Comparison of ENCODE assay signal across 8 cellular contexts in the genomic region with DNA sequence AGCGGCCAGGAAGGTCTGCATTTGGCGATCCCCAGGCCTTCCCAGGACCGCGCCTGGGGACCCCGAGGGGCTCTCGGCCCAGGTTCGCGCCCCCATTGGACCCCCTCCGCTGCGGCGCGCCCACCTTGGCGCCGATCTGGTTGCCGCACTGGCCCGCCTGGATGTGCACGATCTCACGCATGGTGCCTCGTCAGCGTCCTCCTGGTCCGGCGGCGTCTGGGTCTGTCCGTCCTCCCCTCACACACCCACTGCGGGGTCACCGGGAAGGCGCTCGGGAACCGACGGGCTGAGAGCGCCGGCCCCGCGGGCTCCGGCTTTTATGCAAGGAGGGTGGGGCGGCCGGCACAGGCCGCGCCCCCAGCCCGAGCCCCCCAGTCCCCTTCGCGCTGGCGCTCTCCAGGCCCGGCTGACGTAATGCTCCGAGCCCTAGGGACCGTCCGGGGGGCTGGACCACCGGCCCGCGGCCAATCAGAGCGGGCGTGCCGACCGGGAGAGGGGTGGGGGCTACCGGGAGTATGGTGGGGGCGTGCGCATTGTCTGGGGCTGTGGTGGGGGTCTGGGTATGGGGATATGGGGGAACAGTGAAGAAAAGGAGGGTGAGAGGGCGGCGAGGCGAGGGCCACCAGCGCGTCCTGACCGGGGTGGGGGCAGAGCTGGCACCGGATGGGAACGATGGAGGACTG. TPM values are rescaled to one million over a fixed set of nuclear protein-coding genes. Genes with fewer than 3 reads are reported as not detected.
A peak's percentile ranks its signal among the peaks of the same experiment; 100 is the strongest.
DNase-seq lines count a peak whose midpoint lies in the region; ATAC-seq and TF ChIP-seq lines count a peak whose summit lies in the region.

A gene (minus strand): TSS at position 291 of the 683 bp plus-strand sequence. CDS start 110 bp downstream, at position 181.

- ATAC-seq in GM18505 (IDR thresholded peaks at IDR 0.05; ENCODE audit: unreplicated experiment): no peak

- TF ChIP-seq POLR2A in GM18505 (IDR thresholded peaks at IDR 0.05; ENCODE audit: borderline replicate concordance, extremely low read depth, insufficient read depth, insufficient read length) (peak; percentile 18), breast epithelium (IDR thresholded peaks at IDR 0.05) (no peak)

- H3K9ac ChIP-seq in subcutaneous abdominal adipose tissue (ENCODE audit: low read length in 5 of 5): peak within 1 kb of the TSS in 4 of 5 donors; percentile 13 to 40 (median 24)

- H3K27ac ChIP-seq in A673 (ENCODE audit: low read depth, low read length, poor library complexity, severe bottlenecking): peak within 1 kb of the TSS; percentile 83
- peak within 1 kb of the TSS in 1 of 2 donors; percentile 16 for H3K27ac ChIP-seq in breast epithelium
- H3K27ac ChIP-seq in layer of hippocampus (ENCODE audit: low read depth, low read length): peak within 1 kb of the TSS; percentile 68
- no peak within 1 kb of the TSS for H3K27ac ChIP-seq in subcutaneous abdominal adipose tissue (ENCODE audit: low read depth, low read length)

- TF ChIP-seq CTCF in A673 (conservative IDR thresholded peaks at IDR 0.05; ENCODE audit: low read depth, low read length) (no peak), breast epithelium (IDR thresholded peaks at IDR 0.05) (no peak)

- H3K9me3 ChIP-seq in A673 (ENCODE audit: low read depth, low read length, poor library complexity, severe bottlenecking) (no peaks in the 10 kb centered on the region), breast epithelium (no peaks in the 10 kb centered on the region), subcutaneous abdominal adipose tissue (ENCODE audit: control insufficient read depth in 5 of 5, low read length in 5 of 5) (no peaks in the 10 kb centered on the region)

- peaks cover 8% of the 10 kb centered on the region for H3K27me3 ChIP-seq in A673 (replicated peaks; ENCODE audit: insufficient read depth, low read depth, low read length, poor library complexity)
- peaks cover 5 to 37% of the 10 kb centered on the region in 2 donors for H3K27me3 ChIP-seq in breast epithelium
- peaks cover 39% of the 10 kb centered on the region for H3K27me3 ChIP-seq in layer of hippocampus (ENCODE audit: control insufficient read depth, insufficient read depth, low read length)
- H3K27me3 ChIP-seq in subcutaneous abdominal adipose tissue (ENCODE audit: control insufficient read depth in 5 of 5, insufficient read depth in 4 of 5, low read length in 5 of 5): peaks cover 15 to 43% (median 35%) of the 10 kb centered on the region in 5 donors

- peak within 1 kb of the TSS; percentile 85 for H3K4me3 ChIP-seq in A673 (ENCODE audit: low read depth, low read length, poor library complexity, severe bottlenecking)
- H3K4me3 ChIP-seq in breast epithelium: peak within 1 kb of the TSS; percentile 37 to 71 (median 50)
- H3K4me3 ChIP-seq in subcutaneous abdominal adipose tissue (ENCODE audit: low read depth in 1 of 5, low read length in 5 of 5): peak within 1 kb of the TSS in 4 of 5 donors; percentile 45 to 67 (median 59)

- intact Hi-C loops in A673 (cut with micrococcal nuclease; ENCODE audit: unreplicated experiment) (loop anchor here (2.0 kb wide), 1 partner anchor 71 kb away; a partner anchor contains a TSS), breast epithelium (cut with DNase I; ENCODE audit: low total_unique reads) (no loop called here)

- H3K4me1 ChIP-seq in A673 (ENCODE audit: insufficient read depth, low read length, poor library complexity, severe bottlenecking): peaks cover 23% of the 10 kb centered on the region
- H3K4me1 ChIP-seq in breast epithelium: peaks cover 11 to 25% of the 10 kb centered on the region in 2 donors
- H3K4me1 ChIP-seq in subcutaneous abdominal adipose tissue (ENCODE audit: control insufficient read depth in 5 of 5, insufficient read depth in 5 of 5, low read length in 5 of 5): peaks cover 1 to 60% (median 55%) of the 10 kb centered on the region in 5 donors

- BruUV-seq in A673 (replicated peaks; lab: Mats Ljungman, UMichigan): no TSS peak

- POLR2A ChIA-PET in A673 (lab: Charles Lee; ENCODE audit: low non-redundant PET): interaction anchor here (0.6 kb wide), 1 partner anchor 236 kb away, joined by 3 read pairs; no protein-coding TSS in a partner anchor

- peak; percentile 92 for DNase-seq in A673 (ENCODE audit: low spot score)
- DNase-seq in NCI-H460 (ENCODE audit: extremely low read depth, low read depth): no peak
- no peak for DNase-seq in breast epithelium (ENCODE audit: low spot score in 2 of 2)
- DNase-seq in COLO829 (ENCODE audit: low spot score): no peak
- DNase-seq in putamen (ENCODE audit: low spot score): no peak

- H3K36me3 ChIP-seq in A673 (ENCODE audit: insufficient read depth, low read length, poor library complexity, severe bottlenecking) (peaks cover 18% of the 10 kb centered on the region), breast epithelium (no peaks in the 10 kb centered on the region), subcutaneous abdominal adipose tissue (ENCODE audit: control insufficient read depth in 5 of 5, insufficient read depth in 5 of 5, low read length in 5 of 5) (no peaks in the 10 kb centered on the region)

- CTCF ChIA-PET in A673 (lab: Charles Lee): no interaction called here

RNA-seq across cellular contexts. Expression of the gene that starts here (rescaled TPM):
- 144 and 158 TPM in 2 replicates for total RNA-seq in A673 (2021)
- 14.4 and 16.2 TPM in 2 replicates for total RNA-seq in NCI-H460 (2014; rRNA removed; shearing (Covaris generic))
- 18.7 and 29.5 TPM in 2 replicates for polyA plus RNA-seq in NCI-H460 (2014; cell fraction: nucleus; rRNA removed)
- total RNA-seq in breast epithelium: 1 to 10 TPM; 4.2 to 7.5 (median 7.3) TPM
